Comparison of ENCODE assay signal across 14 cellular contexts in the genomic region with DNA sequence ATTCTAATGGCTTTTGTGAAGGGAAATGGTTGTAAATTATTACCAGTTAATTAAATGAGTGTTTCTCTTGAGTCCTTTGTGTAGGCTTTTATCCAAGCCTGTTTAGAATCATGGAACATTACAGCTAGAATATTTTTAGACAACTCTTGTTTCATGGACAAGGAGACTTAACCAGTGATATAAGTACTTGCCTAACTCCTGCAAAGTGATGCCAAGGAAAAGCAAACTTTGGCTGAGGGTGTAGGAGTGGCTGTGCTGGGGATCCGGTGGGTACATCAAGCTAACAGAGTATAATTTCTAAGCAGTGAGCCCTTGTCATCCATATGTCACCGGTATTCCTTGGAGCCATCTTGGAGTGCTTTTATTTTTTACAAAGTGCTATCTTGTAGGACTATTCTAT.
"Had no signal": no experiment of that assay in that cellular context is flagged by ENCODE, and none has a peak within 500 bp of the region (broad histone marks: within the 10 kb centered on the region; RNA-seq: fewer than 3 reads in every experiment).

No MANE protein-coding gene starts in this region.

- DNase-seq: activated CD4-positive, alpha-beta T cell treated with anti-CD3 and anti-CD28 coated beads, Interleukin-2, amount 50 U/mL, for 1 hour; activated CD4-positive, CD25-positive, alpha-beta regulatory T cell; activated naive CD4-positive, alpha-beta T cell; adrenal gland; dorsolateral prefrontal cortex; left colon; midbrain; ovary had no signal

- H3K4me1 ChIP-seq: adrenal gland, gastroesophageal sphincter had no signal

- H3K9me3 Mint-ChIP-seq: activated T-helper 1 cell treated with anti-CD3 and anti-CD28 coated beads, Interleukin-12 subunit alpha, Interleukin-12 subunit beta, Interleukin-2, Interleukin-4 antibody, amounts not matched to agents 30 ng/mL and 10 ng/mL and 1 ng/mL, durations not matched to agents 14 hours and 24 hours and 36 hours had no signal

- H3K36me3 ChIP-seq: adrenal gland, gastroesophageal sphincter, ovary, thoracic aorta had no signal

- H3K4me3 ChIP-seq: adrenal gland, dorsolateral prefrontal cortex, gastroesophageal sphincter, ovary, thoracic aorta had no signal

- H3K27ac ChIP-seq: adrenal gland, dorsolateral prefrontal cortex, gastroesophageal sphincter, ovary, thoracic aorta had no signal

- H3K9me3 ChIP-seq: adrenal gland, gastroesophageal sphincter, ovary, thoracic aorta had no signal

- H3K27me3 ChIP-seq: adrenal gland, ovary had no signal

- ATAC-seq: gastroesophageal sphincter, left colon, sciatic nerve had no signal

- FAIRE-seq: endometrium, TTC549 had no signal
